In genomic region chr2:15115786-15116185, GRCh38 we compare ENCODE assay signal across 21 cellular contexts.
"Had no signal": no experiment of that assay in that cellular context is flagged by ENCODE, and none has a peak within 500 bp of the region (broad histone marks: within the 10 kb centered on the region; RNA-seq: fewer than 3 reads in every experiment).

No MANE protein-coding gene starts in this region.

- H3K4me3 ChIP-seq: dorsolateral prefrontal cortex, gastrocnemius medialis, left lung, right atrium auricular region, tibial nerve, uterus had no signal

- H3K36me3 ChIP-seq: brain microvascular endothelial cell, gastrocnemius medialis, left lung, right atrium auricular region, tibial nerve, uterus had no signal

- H3K27ac ChIP-seq: brain microvascular endothelial cell, dorsolateral prefrontal cortex, epithelial cell of prostate, gastrocnemius medialis, left lung, right atrium auricular region, tibial nerve, uterus had no signal

- H3K27me3 ChIP-seq: brain microvascular endothelial cell, dorsolateral prefrontal cortex, gastrocnemius medialis, left lung, right atrium auricular region, tibial nerve, uterus had no signal

- DNase-seq: activated CD4-positive, alpha-beta T cell treated with anti-CD3 and anti-CD28 coated beads, Interleukin-2, amount 50 U/mL, for 4 hours; activated effector memory CD4-positive, alpha-beta T cell treated with anti-CD3 and anti-CD28 coated beads, Interleukin-2, amount 50 U/mL, for 16 hours; activated naive CD4-positive, alpha-beta T cell treated with anti-CD3 and anti-CD28 coated beads, Interleukin-2, amount 50 U/mL, for 16 hours; activated T-cell treated with anti-CD3 and anti-CD28 coated beads, Interleukin-2, amount 50 U/mL, for 72 hours; aorta; brain microvascular endothelial cell; central memory CD4-positive, alpha-beta T cell; dorsolateral prefrontal cortex; endodermal cell; gastrocnemius medialis; head of caudate nucleus; kidney; left lung; stimulated activated CD4-positive, alpha-beta T cell treated with anti-CD3 and anti-CD28 coated beads, Interleukin-2, amount 100 ng/mL, for 24 hours; stimulated activated naive CD8-positive, alpha-beta T cell treated with anti-CD3 and anti-CD28 coated beads, Interleukin-15, Interleukin-2, amounts not matched to agents 100 U/mL and 50 U/mL, for 24 hours; substantia nigra; uterus had no signal

- H3K4me1 ChIP-seq: gastrocnemius medialis, left lung, right atrium auricular region, tibial nerve, uterus had no signal

- FAIRE-seq: colon, kidney had no signal
